Comparison of ENCODE assay signal across 8 cellular contexts in the genomic region with DNA sequence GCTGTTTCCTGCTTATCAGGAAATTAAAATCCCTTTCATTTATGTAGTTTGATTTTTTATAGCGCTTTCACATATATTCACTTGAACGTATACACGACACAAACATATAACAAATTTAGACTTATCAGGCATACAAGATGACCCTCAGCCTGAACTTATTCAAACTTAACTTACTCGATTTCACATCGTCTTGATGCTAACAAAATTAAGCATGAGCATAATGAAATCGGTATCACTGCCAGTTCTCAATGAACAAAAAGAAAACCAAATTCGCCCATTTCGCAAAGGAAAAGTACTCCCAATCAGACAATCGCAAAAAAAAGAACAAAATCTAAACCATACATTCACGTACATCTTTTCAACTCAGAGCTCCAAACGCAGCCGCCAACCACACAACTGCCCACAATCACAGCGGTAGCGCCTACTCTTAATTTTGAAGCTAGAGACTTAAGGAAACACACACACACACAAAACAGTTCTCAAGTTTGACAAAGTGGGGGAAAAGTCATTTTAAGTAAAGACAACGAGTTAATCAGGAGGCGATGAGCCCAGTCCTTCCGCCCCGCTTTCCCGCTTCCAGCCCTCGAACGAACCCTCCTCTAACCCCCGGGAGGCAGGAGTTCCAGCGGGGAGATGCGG. TPM values are rescaled to one million over a fixed set of nuclear protein-coding genes. Genes with fewer than 3 reads are reported as not detected.
DNase-seq lines count a peak whose midpoint lies in the region; ATAC-seq and TF ChIP-seq lines count a peak whose summit lies in the region.

No MANE protein-coding gene starts in this region.

- H2BK12ac ChIP-seq in trophoblast cell (ENCODE audit: low read length), result no peak overlapping the region

- peak overlapping the region; percentile 22 for H3K4ac ChIP-seq in trophoblast cell (ENCODE audit: low read depth, low read length)

- H2AK5ac ChIP-seq in trophoblast cell (ENCODE audit: low read length), result no peak overlapping the region

- H3K4me1 Mint-ChIP-seq in activated CD4-positive, alpha-beta T cell treated with anti-CD3 and anti-CD28 coated beads for 36 hours, result peaks cover 13% of the 10 kb centered on the region

- peak; percentile 51 for DNase-seq in activated CD4-positive, alpha-beta T cell treated with anti-CD3 and anti-CD28 coated beads for 36 hours
- DNase-seq in activated CD4-positive, alpha-beta T cell treated with anti-CD3 and anti-CD28 coated beads, Interleukin-2, amount 50 U/mL, for 4 hours, result no peak
- peak; percentile 49 for DNase-seq in SK-N-DZ (ENCODE audit: low spot score)
- DNase-seq in esophagus squamous epithelium (lab: John Stamatoyannopoulos, UW), result no peak
- DNase-seq in trophoblast cell, result peak; percentile 34 to 70
- DNase-seq in SW480 (ENCODE audit: low spot score), result no peak
- no peak for DNase-seq in GM10266 (ENCODE audit: extremely low spot score)

- H2BK120ac ChIP-seq in trophoblast cell (ENCODE audit: insufficient read depth, low read length, poor library complexity), result peak overlapping the region; percentile 74

- peak overlapping the region; percentile 96 for H4K91ac ChIP-seq in trophoblast cell (ENCODE audit: low read depth, low read length)

- peak overlapping the region; percentile 75 for H3K18ac ChIP-seq in trophoblast cell (ENCODE audit: low read length)

- intact Hi-C loops in activated CD4-positive, alpha-beta T cell treated with anti-CD3 and anti-CD28 coated beads for 36 hours (cut with DNase I, micrococcal nuclease), result loop anchor here (1.0 to 5.0 kb wide), 4 partner anchors 50 to 138 kb away; a partner anchor contains a TSS
- intact Hi-C loops in esophagus squamous epithelium (cut with DNase I), result no loop called here

- peak overlapping the region; percentile 64 to 90 (median 81) for H3K27ac ChIP-seq in esophagus squamous epithelium
- peak overlapping the region; percentile 37 for H3K27ac ChIP-seq in trophoblast cell (ENCODE audit: low read depth, low read length)

- POLR2A ChIA-PET in activated CD4-positive, alpha-beta T cell treated with anti-CD3 and anti-CD28 coated beads for 36 hours (lab: Charles Lee), result no interaction called here

- CTCF ChIA-PET in activated CD4-positive, alpha-beta T cell treated with anti-CD3 and anti-CD28 coated beads for 36 hours (lab: Charles Lee), result interaction anchor here (0.7 to 1.0 kb wide), 3 partner anchors 23 to 52 kb away, joined by 3 read pairs; no protein-coding TSS in a partner anchor

- H3K14ac ChIP-seq in trophoblast cell (ENCODE audit: low read length), result peak overlapping the region; percentile 72

- peak; percentile 23 for ATAC-seq in activated CD4-positive, alpha-beta T cell treated with anti-CD3 and anti-CD28 coated beads for 36 hours
- no peak for ATAC-seq in HG03025 (IDR thresholded peaks at IDR 0.05; ENCODE audit: low FRiP score, unreplicated experiment)

- H3K23ac ChIP-seq in trophoblast cell (ENCODE audit: low read length), result no peak overlapping the region

- TF ChIP-seq CTCF in esophagus squamous epithelium (IDR thresholded peaks at IDR 0.05) (no peak), GM10266 (IDR thresholded peaks at IDR 0.05; ENCODE audit: control insufficient read depth, insufficient read depth, low read depth, missing control alignments) (no peak)

- no peaks in the 10 kb centered on the region for H3K36me3 Mint-ChIP-seq in activated CD4-positive, alpha-beta T cell treated with anti-CD3 and anti-CD28 coated beads for 36 hours (ENCODE audit: low read depth)

- peak overlapping the region; percentile 84 for H3K9ac ChIP-seq in trophoblast cell (ENCODE audit: low read length)

- H3K9me3 Mint-ChIP-seq in activated CD4-positive, alpha-beta T cell treated with anti-CD3 and anti-CD28 coated beads for 36 hours (ENCODE audit: low read depth), result no peaks in the 10 kb centered on the region

- H3K27me3 Mint-ChIP-seq in activated CD4-positive, alpha-beta T cell treated with anti-CD3 and anti-CD28 coated beads for 36 hours, result peaks cover 38% of the 10 kb centered on the region

- H2AFZ ChIP-seq in trophoblast cell (ENCODE audit: insufficient read depth, low read length, poor library complexity), result peak overlapping the region; percentile 99

- TF ChIP-seq POLR2A in esophagus squamous epithelium (IDR thresholded peaks at IDR 0.05), result no peak

- peak overlapping the region; percentile 94 for H4K8ac ChIP-seq in trophoblast cell (ENCODE audit: low read depth, low read length)

- H3K9me3 ChIP-seq in esophagus squamous epithelium (no peaks in the 10 kb centered on the region), trophoblast cell (ENCODE audit: insufficient read depth, low read depth, low read length) (no peaks in the 10 kb centered on the region)

- peak overlapping the region; percentile 75 for H3K27ac Mint-ChIP-seq in activated CD4-positive, alpha-beta T cell treated with anti-CD3 and anti-CD28 coated beads for 36 hours

- peak overlapping the region; percentile 95 for H3K4me2 ChIP-seq in trophoblast cell (ENCODE audit: low read length)

- 4 to 8% methylated on average over 18 to 24 of the region's 24 CpGs for WGBS in esophagus squamous epithelium, 2 donors
- no CpG with 5 or more reads among the region's 24 CpGs for WGBS in trophoblast cell (ENCODE audit: extremely low coverage, insufficient coverage, insufficient read length)

- peak overlapping the region; percentile 85 for H4K12ac ChIP-seq in trophoblast cell (ENCODE audit: low read depth, low read length)

- H3K4me3 ChIP-seq in esophagus squamous epithelium, result peak overlapping the region; percentile 37 to 70 (median 50)
- H3K4me3 ChIP-seq in trophoblast cell (ENCODE audit: low read depth, low read length), result peak overlapping the region; percentile 94

- no peaks in the 10 kb centered on the region for H3K36me3 ChIP-seq in esophagus squamous epithelium
- H3K36me3 ChIP-seq in trophoblast cell (ENCODE audit: control insufficient read depth in 1 of 2, insufficient read depth in 2 of 2, low read length in 2 of 2), result no peaks in the 10 kb centered on the region

- H3K27me3 ChIP-seq in esophagus squamous epithelium (peaks cover 5 to 94% (median 20%) of the 10 kb centered on the region in 4 donors), trophoblast cell (ENCODE audit: insufficient read depth, low read length) (no peaks in the 10 kb centered on the region)

- H3K79me2 ChIP-seq in trophoblast cell (ENCODE audit: control insufficient read depth, insufficient read depth, low read length, poor library complexity), result peaks cover 16% of the 10 kb centered on the region

- H3K4me3 Mint-ChIP-seq in activated CD4-positive, alpha-beta T cell treated with anti-CD3 and anti-CD28 coated beads for 36 hours, result peak overlapping the region; percentile 76

- H2BK5ac ChIP-seq in trophoblast cell (ENCODE audit: low read depth, low read length, poor library complexity), result peak overlapping the region; percentile 94

- H3K4me1 ChIP-seq in esophagus squamous epithelium (peaks cover 6 to 22% (median 17%) of the 10 kb centered on the region in 3 donors), trophoblast cell (ENCODE audit: control insufficient read depth in 1 of 2, insufficient read depth in 2 of 2, low read length in 2 of 2) (peaks cover 4 to 8% of the 10 kb centered on the region in 2 experiments)

- peaks cover 15% of the 10 kb centered on the region for H3K79me1 ChIP-seq in trophoblast cell (ENCODE audit: low read length)

RNA-seq across cellular contexts. Expression of a gene that starts 1.0 kb away (rescaled TPM):
- 1 to 10 TPM; 3.3 to 3.7 TPM for total RNA-seq in activated CD4-positive, alpha-beta T cell treated with anti-CD3 and anti-CD28 coated beads for 36 hours
- 41.0 and 48.8 TPM in 2 replicates for polyA plus RNA-seq in SK-N-DZ (2014; cell fraction: cytosol; rRNA removed)
- 15.7 and 37.2 TPM in 2 replicates for polyA plus RNA-seq in SK-N-DZ (2014; cell fraction: nucleus; rRNA removed)
- 1 to 10 TPM; 1.2 to 5.9 (median 1.6) TPM for total RNA-seq in esophagus squamous epithelium
- polyA plus RNA-seq in trophoblast cell (2013), result 17.0 and 18.0 TPM in 2 replicates

RNA-seq across cellular contexts. Expression of a gene that starts 18.6 kb away (rescaled TPM):
- not detected for total RNA-seq in activated CD4-positive, alpha-beta T cell treated with anti-CD3 and anti-CD28 coated beads for 36 hours
- polyA plus RNA-seq in SK-N-DZ (2014; cell fraction: cytosol; rRNA removed), result not detected in 2 replicates
- not detected in 2 replicates for polyA plus RNA-seq in SK-N-DZ (2014; cell fraction: nucleus; rRNA removed)
- 1 to 10 TPM in 3 of 4 donors, not detected in 1; 1.5 to 5.5 (median 2.3) TPM for total RNA-seq in esophagus squamous epithelium
- polyA plus RNA-seq in trophoblast cell (2013), result not detected in 2 replicates

Comparison
In these comparisons a context has a peak if more than half of its experiments do, and no peak if none do; other contexts are left out.
1. DNase-seq: peak in activated CD4-positive, alpha-beta T cell treated with anti-CD3 and anti-CD28 coated beads for 36 hours (single experiment), SK-N-DZ (single experiment) and trophoblast cell (2 of 2); none in activated CD4-positive, alpha-beta T cell treated with anti-CD3 and anti-CD28 coated beads, Interleukin-2, amount 50 U/mL, for 4 hours (0 of 2), esophagus squamous epithelium (single experiment), SW480 (single experiment) and GM10266 (single experiment).